ENCODE assay signal across 1 cellular context in the genomic region with DNA sequence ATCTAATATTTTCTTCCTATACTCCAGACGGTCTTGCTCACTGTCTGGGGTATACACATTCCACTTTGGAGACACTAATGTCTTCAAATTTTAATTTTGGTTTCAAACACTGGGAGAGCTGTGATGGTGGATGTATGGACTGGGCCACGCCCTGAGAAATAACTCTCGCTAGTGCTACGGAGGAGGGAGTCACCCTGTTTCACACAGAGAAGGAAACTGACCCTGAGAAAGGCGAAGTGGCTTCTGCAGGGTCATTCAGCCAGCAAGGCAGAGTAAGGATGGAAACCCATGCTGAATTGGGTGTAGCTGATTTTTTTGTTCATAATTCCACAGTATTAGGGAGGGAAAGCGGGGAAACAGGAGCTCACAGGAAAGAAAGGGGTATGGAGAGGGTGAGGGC.
TF ChIP-seq lines count a peak whose summit lies in the region.

No MANE protein-coding gene starts in this region.

TF ChIP-seq in IMR-90, 13 proteins besides CTCF, POLR2A, EP300 and RAD21:
- TF ChIP-seq MXI1 (IDR thresholded peaks at IDR 0.05; ENCODE audit: borderline replicate concordance, low read depth, low read length): no peak
- TF ChIP-seq NFE2L2 (IDR thresholded peaks at IDR 0.05; ENCODE audit: low read depth, low read length): no peak
- TF ChIP-seq CEBPB (IDR thresholded peaks at IDR 0.05; ENCODE audit: low read depth, low read length): no peak
- TF ChIP-seq BHLHE40 (IDR thresholded peaks at IDR 0.05; ENCODE audit: low read depth, low read length): no peak
TF ChIP-seq in IMR-90: peak in this region for 0.
